ENCODE assay signal across 8 cellular contexts in the genomic region with DNA sequence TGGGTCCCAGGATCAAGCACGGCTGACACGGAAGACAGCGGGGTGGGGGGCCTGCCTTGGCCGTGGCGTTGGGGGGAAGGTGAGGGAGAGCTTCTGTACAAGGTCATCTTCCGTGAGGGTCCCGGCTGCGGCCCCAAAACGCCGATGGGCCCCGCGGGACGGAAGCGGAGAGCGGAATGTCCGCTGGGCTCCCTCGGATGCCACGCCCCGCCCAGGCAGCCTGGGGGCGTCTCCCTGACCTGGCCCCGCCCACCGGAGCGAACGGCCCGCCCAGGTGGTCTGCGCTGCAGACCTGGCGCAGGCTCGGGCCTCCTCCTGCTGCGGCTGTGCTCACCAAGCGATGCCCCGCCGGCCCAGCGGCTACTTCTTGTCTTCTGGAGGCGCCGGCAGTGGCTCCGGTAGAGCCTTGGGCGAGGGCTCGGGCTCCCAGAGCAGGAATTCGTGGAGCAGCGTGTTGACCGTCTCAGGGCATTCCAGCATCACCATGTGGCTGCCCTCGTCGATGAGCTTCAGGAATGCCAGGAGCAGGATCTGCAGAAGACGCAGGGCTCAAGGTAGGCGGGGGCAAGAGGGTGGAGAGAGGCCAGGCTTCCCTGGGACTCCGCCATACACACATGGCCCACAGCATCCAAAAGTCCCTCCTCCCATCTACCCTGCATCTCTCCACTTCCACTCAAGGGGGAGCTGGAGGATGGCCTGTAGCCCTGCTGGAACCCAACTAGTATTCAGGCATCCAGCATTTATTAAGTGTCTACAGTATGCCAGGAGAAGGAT. TPM values are rescaled to one million over a fixed set of nuclear protein-coding genes. Genes with fewer than 3 reads are reported as not detected.
A peak's percentile ranks its signal among the peaks of the same experiment; 100 is the strongest.
DNase-seq lines count a peak whose midpoint lies in the region; ATAC-seq, FAIRE-seq and TF ChIP-seq lines count a peak whose summit lies in the region.

No MANE protein-coding gene starts in this region.

- TF ChIP-seq CTCF in endodermal cell (conservative IDR thresholded peaks at IDR 0.05): peak; percentile 76

- H3K4me1 ChIP-seq in endodermal cell (ENCODE audit: control insufficient read depth, insufficient read depth, low read length): no peaks in the 10 kb centered on the region

- 1 to 3% methylated on average over 22 to 46 of the region's 46 CpGs for WGBS in endodermal cell (ENCODE audit: insufficient coverage in 1 of 2, insufficient read length in 1 of 2), 2 experiments

- no peaks in the 10 kb centered on the region for H3K4me1 Mint-ChIP-seq in endodermal cell

- H3K27me3 ChIP-seq in endodermal cell (ENCODE audit: control insufficient read depth, insufficient read depth, low read length, poor library complexity, severe bottlenecking): no peaks in the 10 kb centered on the region

- no peaks in the 10 kb centered on the region for H3K27me3 Mint-ChIP-seq in endodermal cell (ENCODE audit: insufficient read depth)

- peak overlapping the region; percentile 75 for H3K4me3 ChIP-seq in endodermal cell (ENCODE audit: low read length)

- H3K9me3 ChIP-seq in endodermal cell (ENCODE audit: control insufficient read depth, low read length): peaks cover 5% of the 10 kb centered on the region

- FAIRE-seq in GM12891 (lab: Jason Lieb, UNC): peak; percentile 96

- peak overlapping the region; percentile 95 for H3K27ac Mint-ChIP-seq in endodermal cell

- H3K4me3 Mint-ChIP-seq in endodermal cell: peak overlapping the region; percentile 68

- peaks cover 3% of the 10 kb centered on the region for H3K9me3 Mint-ChIP-seq in endodermal cell

- H3K27ac ChIP-seq in endodermal cell (ENCODE audit: low read depth, low read length): peak overlapping the region; percentile 76

- H3K9ac ChIP-seq in endodermal cell (ENCODE audit: extremely low read depth, low read length, poor library complexity, severe bottlenecking): peak overlapping the region; percentile 35

- peaks cover 15% of the 10 kb centered on the region for H3K36me3 ChIP-seq in endodermal cell (ENCODE audit: control insufficient read depth, insufficient read depth, low read length)

- no peak for TF ChIP-seq POLR2A in GM12891 (IDR thresholded peaks at IDR 0.05; ENCODE audit: low read depth, low read length)

- ATAC-seq in HG02623 (IDR thresholded peaks at IDR 0.05; ENCODE audit: unreplicated experiment): peak; percentile 65

- DNase-seq in GM12891 (ENCODE audit: insufficient read length, low spot score) (peak; percentile 98), NCI-H82 (lab: John Stamatoyannopoulos, UW) (peak; percentile 97), endodermal cell (peak; percentile 95), midbrain (lab: John Stamatoyannopoulos, UW) (peak; percentile 16), NCI-H187 treated with DMSO at 0.1 percent for 48 hours (lab: John Stamatoyannopoulos, UW) (no peak)
- peak; percentile 48 to 66 for DNase-seq in activated CD8-positive, alpha-beta memory T cell treated with anti-CD3 and anti-CD28 coated beads for 4 hours (ENCODE audit: low read depth in 2 of 2)
- peak; percentile 70 for DNase-seq in stimulated activated CD8-positive, alpha-beta memory T cell treated with anti-CD3 and anti-CD28 coated beads, Interleukin-4, amount 100 ng/mL, for 24 hours (ENCODE audit: low read depth)

- peaks cover 12% of the 10 kb centered on the region for H3K36me3 Mint-ChIP-seq in endodermal cell (ENCODE audit: low read depth)

TF ChIP-seq in GM12891, 5 proteins besides CTCF, POLR2A, EP300 and RAD21:
- TF ChIP-seq POLR2AphosphoS5 (IDR thresholded peaks at IDR 0.05; ENCODE audit: low read depth, low read length) (no peak), POU2F2 (IDR thresholded peaks at IDR 0.05; ENCODE audit: low read depth, low read length) (peak; percentile 54; the same call in 1 of the 2 replicates)

RNA-seq across cellular contexts. Expression of a gene that starts 10.7 kb away (rescaled TPM):
- 9.2 TPM for polyA plus RNA-seq in GM12891 (2012; ENCODE audit: low read depth, missing spikeins)
- 10 to 100 TPM; 11.6 to 21.1 TPM for total RNA-seq in endodermal cell
- polyA plus RNA-seq in endodermal cell (2013, experiment 1 of 2): 9.7 TPM
- polyA plus RNA-seq in endodermal cell (2013, experiment 2 of 2): 10.2 TPM

RNA-seq across cellular contexts. Expression of a gene that starts 10.8 kb away (rescaled TPM):
- 3.8 TPM for polyA plus RNA-seq in GM12891 (2012; ENCODE audit: low read depth, missing spikeins)
- total RNA-seq in endodermal cell: 1 to 10 TPM; 4.6 to 9.9 TPM
- 4.4 TPM for polyA plus RNA-seq in endodermal cell (2013, experiment 1 of 2)
- polyA plus RNA-seq in endodermal cell (2013, experiment 2 of 2): 5.1 TPM

RNA-seq across cellular contexts. Expression of a gene that starts 13.2 kb away (rescaled TPM):
- 75.1 TPM for polyA plus RNA-seq in GM12891 (2012; ENCODE audit: low read depth, missing spikeins)
- total RNA-seq in endodermal cell: 10 to 100 TPM; 58.1 to 62.2 TPM
- polyA plus RNA-seq in endodermal cell (2013, experiment 1 of 2): 51.9 TPM
- 48.7 TPM for polyA plus RNA-seq in endodermal cell (2013, experiment 2 of 2)

RNA-seq across cellular contexts. Expression of a gene that starts 16.9 kb away (rescaled TPM):
- 75.3 TPM for polyA plus RNA-seq in GM12891 (2012; ENCODE audit: low read depth, missing spikeins)
- total RNA-seq in endodermal cell: 10 to 100 TPM; 36.9 to 42.3 TPM
- polyA plus RNA-seq in endodermal cell (2013, experiment 1 of 2): 46.5 TPM
- polyA plus RNA-seq in endodermal cell (2013, experiment 2 of 2): 62.7 TPM

RNA-seq across cellular contexts. Expression of a gene that starts 25.2 kb away (rescaled TPM):
- 71.7 TPM for polyA plus RNA-seq in GM12891 (2012; ENCODE audit: low read depth, missing spikeins)
- total RNA-seq in endodermal cell: 100 to 1,000 TPM; 136 to 151 TPM
- polyA plus RNA-seq in endodermal cell (2013, experiment 1 of 2): 92.0 TPM
- 81.9 TPM for polyA plus RNA-seq in endodermal cell (2013, experiment 2 of 2)
